12 cellular contexts compared by ENCODE assay signal in the genomic region with DNA sequence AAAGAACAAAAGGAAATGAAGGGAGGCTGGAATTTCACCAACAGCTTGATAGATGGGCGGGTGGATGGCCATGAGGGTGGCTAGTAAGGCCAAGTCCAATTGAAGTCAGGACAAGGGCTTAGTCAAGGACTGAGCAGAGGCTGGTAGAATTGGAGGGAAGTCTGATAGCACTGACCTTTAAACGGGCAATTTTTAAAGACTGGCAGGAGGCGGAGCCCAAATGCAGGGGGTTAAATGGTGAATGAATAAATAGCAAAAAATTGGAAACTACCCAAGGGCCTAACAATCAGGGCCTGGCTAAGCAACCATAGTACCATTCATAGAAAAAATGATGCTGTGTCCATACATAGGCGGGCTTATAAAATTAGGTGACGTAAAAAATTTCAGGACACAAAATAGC. TPM values are rescaled to one million over a fixed set of nuclear protein-coding genes. Genes with fewer than 3 reads are reported as not detected.
DNase-seq lines count a peak whose midpoint lies in the region; ATAC-seq and TF ChIP-seq lines count a peak whose summit lies in the region.
"Had no signal": no experiment of that assay in that cellular context is flagged by ENCODE, and none has a peak within 500 bp of the region (broad histone marks: within the 10 kb centered on the region; RNA-seq: fewer than 3 reads in every experiment).

No MANE protein-coding gene starts in this region.

- H3K4me3 Mint-ChIP-seq in CD4-positive, alpha-beta memory T cell: peak overlapping the region; percentile 9 to 75 (median 63)
- peak overlapping the region; percentile 78 for H3K4me3 Mint-ChIP-seq in activated naive CD8-positive, alpha-beta T cell treated with anti-CD3 and anti-CD28 coated beads for 36 hours
- H3K4me3 Mint-ChIP-seq: dendritic cell treated with granulocyte-macrophage colony-stimulating factor and Interleukin-4, amounts not matched to agents 40 ng/mL and 50 ng/mL, for 4 days; neural crest cell had no signal

- no peaks in the 10 kb centered on the region for H3K27me3 Mint-ChIP-seq in CD4-positive, alpha-beta memory T cell
- no peaks in the 10 kb centered on the region for H3K27me3 Mint-ChIP-seq in activated naive CD8-positive, alpha-beta T cell treated with anti-CD3 and anti-CD28 coated beads for 36 hours

- no peaks in the 10 kb centered on the region for H3K9me1 ChIP-seq in IMR-90 (ENCODE audit: insufficient read depth, low read length)

- dilution Hi-C loops in IMR-90 (cut with HindIII; ENCODE audit: low sequenced_read_pairs, unreplicated experiment): no loop called here

- H3K27ac ChIP-seq in CD4-positive, alpha-beta memory T cell (ENCODE audit: low read depth, low read length): no peak overlapping the region
- H3K27ac ChIP-seq in IMR-90 (ENCODE audit: insufficient read depth, low read length): no peak overlapping the region

- H3K56ac ChIP-seq in IMR-90 (ENCODE audit: extremely low read depth, insufficient read depth, low read length): no peak overlapping the region

- TF ChIP-seq CTCF in IMR-90 (conservative IDR thresholded peaks at IDR 0.05; ENCODE audit: low read depth, low read length): no peak

- 100% methylated on average over 1 of the region's 5 CpGs; no CpG with 5 or more reads in 1 of the 2 experiments for WGBS in IMR-90 (ENCODE audit: extremely low coverage in 2 of 2, insufficient read length in 1 of 2), 2 experiments

- H2BK20ac ChIP-seq in IMR-90 (ENCODE audit: low read depth, low read length): no peak overlapping the region

- H3K14ac ChIP-seq in IMR-90 (replicated peaks; ENCODE audit: low read depth, low read length): no peak overlapping the region

- no peak overlapping the region for H4K8ac ChIP-seq in IMR-90 (ENCODE audit: low read depth in 2 of 2, low read length in 2 of 2)

- H3K4me3 ChIP-seq in CD4-positive, alpha-beta memory T cell (ENCODE audit: low read length in 2 of 2): no peak overlapping the region
- H3K4me3 ChIP-seq in IMR-90 (ENCODE audit: insufficient read depth, low read depth, low read length): no peak overlapping the region
- H3K4me3 ChIP-seq in HAP-1: no peak overlapping the region

- TF ChIP-seq POLR2A in IMR-90 (IDR thresholded peaks at IDR 0.05; ENCODE audit: low read depth, low read length): no peak

- H3K9me3 Mint-ChIP-seq in CD4-positive, alpha-beta memory T cell: peaks cover 0 to 2% (median 0%) of the 10 kb centered on the region in 8 donors
- H3K9me3 Mint-ChIP-seq in activated naive CD8-positive, alpha-beta T cell treated with anti-CD3 and anti-CD28 coated beads for 36 hours: no peaks in the 10 kb centered on the region
- H3K9me3 Mint-ChIP-seq: dendritic cell treated with granulocyte-macrophage colony-stimulating factor and Interleukin-4, amounts not matched to agents 40 ng/mL and 50 ng/mL, for 4 days; neural crest cell had no signal

- peak overlapping the region; percentile 32 to 90 (median 84) for H3K27ac Mint-ChIP-seq in CD4-positive, alpha-beta memory T cell
- H3K27ac Mint-ChIP-seq in activated naive CD8-positive, alpha-beta T cell treated with anti-CD3 and anti-CD28 coated beads for 36 hours: peak overlapping the region; percentile 97
- H3K27ac Mint-ChIP-seq: dendritic cell treated with granulocyte-macrophage colony-stimulating factor and Interleukin-4, amounts not matched to agents 40 ng/mL and 50 ng/mL, for 4 days had no signal

- no peak overlapping the region for H2BK5ac ChIP-seq in IMR-90 (ENCODE audit: low read depth, low read length, poor library complexity, severe bottlenecking)

- H2AK5ac ChIP-seq in IMR-90 (ENCODE audit: low read depth, low read length): peak overlapping the region; percentile 39; the same call in 1 of the 2 replicates

- ATAC-seq in IMR-90 (ENCODE audit: low read depth): no peak
- ATAC-seq in GM21528 (IDR thresholded peaks at IDR 0.05; ENCODE audit: low FRiP score, unreplicated experiment): no peak
- ATAC-seq in GM19395 (IDR thresholded peaks at IDR 0.05; ENCODE audit: unreplicated experiment): no peak

- H3K27me3 ChIP-seq in CD4-positive, alpha-beta memory T cell (ENCODE audit: insufficient read depth, low read length): no peaks in the 10 kb centered on the region
- no peaks in the 10 kb centered on the region for H3K27me3 ChIP-seq in IMR-90 (ENCODE audit: control insufficient read depth, insufficient read depth, low read length)
- no peaks in the 10 kb centered on the region for H3K27me3 ChIP-seq in HAP-1 (ENCODE audit: low read depth)

- no peak overlapping the region for H4K5ac ChIP-seq in IMR-90 (ENCODE audit: low read depth, low read length)

- H3K18ac ChIP-seq in IMR-90 (ENCODE audit: low read depth, low read length): no peak overlapping the region

- CTCF ChIA-PET in CD4-positive, alpha-beta memory T cell (lab: Charles Lee; ENCODE audit: partially characterized antibody): interaction anchor here (0.7 to 3.7 kb wide), 4 partner anchors 35 to 69 kb away, joined by 3 to 14 read pairs (median 6); no protein-coding TSS in a partner anchor
- CTCF ChIA-PET in IMR-90 (lab: Yijun Ruan, JAX): no interaction called here

- intact Hi-C loops in CD4-positive, alpha-beta memory T cell (cut with micrococcal nuclease): loop anchor here (2.0 kb wide), 1 partner anchor 16 kb away; no protein-coding TSS in a partner anchor
- intact Hi-C loops in IMR-90 (cut with micrococcal nuclease): no loop called here

- in situ Hi-C loops in IMR-90 (cut with MboI; ENCODE audit: low sequenced_read_pairs): no loop called here
- in situ Hi-C loops in HAP-1 (cut with MboI; ENCODE audit: low sequenced_read_pairs): no loop called here

- H4K91ac ChIP-seq in IMR-90 (ENCODE audit: insufficient read depth, low read depth, low read length): no peak overlapping the region

- no TSS peak for BruUV-seq in IMR-90 (replicated peaks; lab: Mats Ljungman, UMichigan)

- no peak overlapping the region for H2AFZ ChIP-seq in IMR-90 (replicated peaks; ENCODE audit: low read length, poor library complexity)

- peaks cover 54% of the 10 kb centered on the region for H3K4me1 ChIP-seq in CD4-positive, alpha-beta memory T cell (ENCODE audit: insufficient read depth, low read length)
- H3K4me1 ChIP-seq in IMR-90 (ENCODE audit: control insufficient read depth, insufficient read depth, low read length): peaks cover 4% of the 10 kb centered on the region; the same call in 1 of the 2 replicates
- peaks cover 27% of the 10 kb centered on the region for H3K4me1 ChIP-seq in HAP-1

- peaks cover 43 to 67% (median 55%) of the 10 kb centered on the region in 4 donors for H3K4me1 Mint-ChIP-seq in CD4-positive, alpha-beta memory T cell
- peaks cover 62% of the 10 kb centered on the region for H3K4me1 Mint-ChIP-seq in activated naive CD8-positive, alpha-beta T cell treated with anti-CD3 and anti-CD28 coated beads for 36 hours

- DNase-seq in CD4-positive, alpha-beta memory T cell: no peak
- DNase-seq in IMR-90 (no peak), pons (ENCODE audit: low spot score) (peak; percentile 31), HAP-1 (ENCODE audit: low spot score in 2 of 2) (no peak)
- DNase-seq in activated naive CD8-positive, alpha-beta T cell treated with anti-CD3 and anti-CD28 coated beads for 36 hours: no peak
- DNase-seq: DMS153, foreskin fibroblast, NCI-H2081 treated with DMSO at 0.1 percent for 48 hours had no signal

- H3K79me1 ChIP-seq in IMR-90 (ENCODE audit: low read depth in 1 of 2, low read length in 2 of 2): no peaks in the 10 kb centered on the region

- H2BK15ac ChIP-seq in IMR-90 (ENCODE audit: low read depth, low read length): no peak overlapping the region

- H2BK120ac ChIP-seq in IMR-90 (ENCODE audit: low read depth, low read length): no peak overlapping the region

- no peaks in the 10 kb centered on the region for H3K9me3 ChIP-seq in CD4-positive, alpha-beta memory T cell (ENCODE audit: control insufficient read depth in 1 of 2, low read length in 2 of 2)
- H3K9me3 ChIP-seq in IMR-90 (ENCODE audit: control insufficient read depth, insufficient read depth, low read length) (no peaks in the 10 kb centered on the region), HAP-1 (no peaks in the 10 kb centered on the region)

- H4K20me1 ChIP-seq in IMR-90 (ENCODE audit: insufficient read depth, low read length): no peaks in the 10 kb centered on the region

- no peak overlapping the region for H3K4ac ChIP-seq in IMR-90 (ENCODE audit: low read depth, low read length)

- H3K23ac ChIP-seq in IMR-90 (ENCODE audit: low read depth, low read length): no peak overlapping the region

- no peak overlapping the region for H2AK9ac ChIP-seq in IMR-90 (replicated peaks; ENCODE audit: low read depth, low read length, poor library complexity)

- H3K9ac ChIP-seq in IMR-90 (ENCODE audit: low read depth, low read length): no peak overlapping the region

- no peaks in the 10 kb centered on the region for H3K36me3 ChIP-seq in CD4-positive, alpha-beta memory T cell (ENCODE audit: insufficient read depth, low read length)
- H3K36me3 ChIP-seq in IMR-90 (ENCODE audit: control insufficient read depth, insufficient read depth, low read length): no peaks in the 10 kb centered on the region
- no peaks in the 10 kb centered on the region for H3K36me3 ChIP-seq in HAP-1 (replicated peaks)

- POLR2A ChIA-PET in CD4-positive, alpha-beta memory T cell (lab: Charles Lee; ENCODE audit: partially characterized antibody): interaction anchor here (0.9 to 1.9 kb wide), 6 partner anchors 8 to 76 kb away, joined by 3 to 9 read pairs (median 4); no protein-coding TSS in a partner anchor
- POLR2A ChIA-PET in IMR-90 (lab: Charles Lee; ENCODE audit: unreplicated experiment): interaction anchor here (0.7 kb wide), 1 partner anchor 205 kb away, joined by 3 read pairs; no protein-coding TSS in a partner anchor

- no peak overlapping the region for H3K4me2 ChIP-seq in IMR-90 (ENCODE audit: low read depth, low read length)

- H3K36me3 Mint-ChIP-seq in CD4-positive, alpha-beta memory T cell: peaks cover 7 to 42% of the 10 kb centered on the region in 2 donors
- peaks cover 21% of the 10 kb centered on the region for H3K36me3 Mint-ChIP-seq in activated naive CD8-positive, alpha-beta T cell treated with anti-CD3 and anti-CD28 coated beads for 36 hours

- TF ChIP-seq RAD21 in IMR-90 (IDR thresholded peaks at IDR 0.05; ENCODE audit: low read length): no peak

TF ChIP-seq in IMR-90, 13 proteins besides CTCF, POLR2A, EP300 and RAD21 (continues in another document):
- TF ChIP-seq MAZ (IDR thresholded peaks at IDR 0.05; ENCODE audit: borderline replicate concordance, low read depth, low read length) (no peak), NFE2L2 (IDR thresholded peaks at IDR 0.05; ENCODE audit: low read depth, low read length) (no peak), CHD1 (IDR thresholded peaks at IDR 0.05; ENCODE audit: low read depth, low read length) (no peak), BHLHE40 (IDR thresholded peaks at IDR 0.05; ENCODE audit: low read depth, low read length) (no peak), RCOR1 (IDR thresholded peaks at IDR 0.05; ENCODE audit: insufficient replicate concordance, low read length) (no peak), RFX5 (IDR thresholded peaks at IDR 0.05; ENCODE audit: low read depth, low read length) (no peak)

RNA-seq across cellular contexts. Expression of gene TAF8, which starts 43.0 kb away (rescaled TPM):
- 10 to 100 TPM; 39.1 to 40.9 TPM for total RNA-seq in CD4-positive, alpha-beta memory T cell
- 10 to 100 TPM; 10.3 to 19.3 TPM for polyA plus RNA-seq in CD4-positive, alpha-beta memory T cell
- total RNA-seq in IMR-90 (2012; rRNA removed): 19.7 and 22.8 TPM in 2 replicates
- 14.3 and 21.0 TPM in 2 replicates for polyA plus RNA-seq in IMR-90 (2012; rRNA removed)
- 10.0 and 13.9 TPM in 2 replicates for polyA plus RNA-seq in IMR-90 (2012; cell fraction: cytosol; rRNA removed)
- 15.2 and 21.3 TPM in 2 replicates for polyA plus RNA-seq in IMR-90 (2012; cell fraction: nucleus; rRNA removed; ENCODE audit: low replicate concordance)
- 10 to 100 TPM; 40.4 to 45.1 TPM for total RNA-seq in activated naive CD8-positive, alpha-beta T cell treated with anti-CD3 and anti-CD28 coated beads for 36 hours
